Comparison of ENCODE assay signal across 9 cellular contexts in genomic region chr3:17894434-17895060, GRCh38.
DNase-seq lines count a peak whose midpoint lies in the region; ATAC-seq and TF ChIP-seq lines count a peak whose summit lies in the region.
"Had no signal": no experiment of that assay in that cellular context is flagged by ENCODE, and none has a peak within 500 bp of the region (broad histone marks: within the 10 kb centered on the region; RNA-seq: fewer than 3 reads in every experiment).

No MANE protein-coding gene starts in this region.

- H3K27ac Mint-ChIP-seq in CD4-positive, alpha-beta T cell = no peak overlapping the region
- no peak overlapping the region for H3K27ac Mint-ChIP-seq in WTC11

- no peaks in the 10 kb centered on the region for H3K4me1 ChIP-seq in foreskin keratinocyte
- H3K4me1 ChIP-seq in adrenal gland (replicated peaks in 1 of 2) = no peaks in the 10 kb centered on the region

- intact Hi-C loops in CD4-positive, alpha-beta T cell (cut with DNase I, micrococcal nuclease) = loop anchor here (5.0 to 10.0 kb wide), 2 partner anchors 870 to 1093 kb away; no protein-coding TSS in a partner anchor
- intact Hi-C loops in adrenal gland (cut with DNase I) = no loop called here

- WGBS in adrenal gland, 4 donors = 8 to 38% (median 33%) methylated on average over 1 of the region's 1 CpG

- no peaks in the 10 kb centered on the region for H3K27me3 Mint-ChIP-seq in CD4-positive, alpha-beta T cell
- no peaks in the 10 kb centered on the region for H3K27me3 Mint-ChIP-seq in WTC11 (ENCODE audit: low read depth)

- no peak for TF ChIP-seq CTCF in CD4-positive, alpha-beta T cell (IDR thresholded peaks at IDR 0.05)
- TF ChIP-seq CTCF in WTC11 (IDR thresholded peaks at IDR 0.05) (peak; percentile 73), foreskin keratinocyte (conservative IDR thresholded peaks at IDR 0.05) (peak; percentile 84), adrenal gland (IDR thresholded peaks at IDR 0.05) (no peak)

- no peaks in the 10 kb centered on the region for H3K27me3 ChIP-seq in CD4-positive, alpha-beta T cell (ENCODE audit: control insufficient read depth, insufficient read depth, low read length)
- no peaks in the 10 kb centered on the region for H3K27me3 ChIP-seq in foreskin keratinocyte
- H3K27me3 ChIP-seq in adrenal gland = no peaks in the 10 kb centered on the region

- H3K9me3 ChIP-seq in CD4-positive, alpha-beta T cell (ENCODE audit: control insufficient read depth, low read length) = no peaks in the 10 kb centered on the region
- peaks cover 5% of the 10 kb centered on the region for H3K9me3 ChIP-seq in KOPT-K1 (ENCODE audit: insufficient read depth, low read length, poor library complexity, severe bottlenecking)
- no peaks in the 10 kb centered on the region for H3K9me3 ChIP-seq in adrenal gland (replicated peaks in 1 of 3)

- H3K4me3 ChIP-seq in adrenal gland = no peak overlapping the region
- H3K4me3 ChIP-seq: SK-N-MC had no signal

- H3K4me1 Mint-ChIP-seq in CD4-positive, alpha-beta T cell (ENCODE audit: low read depth) = no peaks in the 10 kb centered on the region
- peaks cover 12% of the 10 kb centered on the region for H3K4me1 Mint-ChIP-seq in WTC11

- CTCF ChIA-PET in CD4-positive, alpha-beta T cell (lab: Charles Lee) = interaction anchor here (0.6 kb wide), 1 partner anchor 1136 kb away, joined by 3 read pairs; no protein-coding TSS in a partner anchor
- CTCF ChIA-PET in WTC11 (lab: Charles Lee) = interaction anchor here (0.6 to 2.9 kb wide), 41 partner anchors 9 to 1097 kb away, joined by 3 to 28 read pairs (median 4); no protein-coding TSS in a partner anchor

- POLR2A ChIA-PET in CD4-positive, alpha-beta T cell (lab: Charles Lee) = no interaction called here
- POLR2A ChIA-PET in WTC11 (lab: Charles Lee) = no interaction called here

- H3K4me3 Mint-ChIP-seq in CD4-positive, alpha-beta T cell = no peak overlapping the region
- no peak overlapping the region for H3K4me3 Mint-ChIP-seq in WTC11

- no peaks in the 10 kb centered on the region for H3K36me3 Mint-ChIP-seq in CD4-positive, alpha-beta T cell (ENCODE audit: low read depth)
- H3K36me3 Mint-ChIP-seq in WTC11 = peaks cover 5% of the 10 kb centered on the region

- ATAC-seq in CD4-positive, alpha-beta T cell (ENCODE audit: poor library complexity) = peak; percentile 39
- ATAC-seq in GM19043 (IDR thresholded peaks at IDR 0.05; ENCODE audit: low read depth, unreplicated experiment) (peak; percentile 76), WTC11 (peak; percentile 97), foreskin keratinocyte (peak; percentile 70)

- DNase-seq in CD4-positive, alpha-beta T cell = peak in 6 of 10 experiments; percentile 6 to 36 (median 12)
- DNase-seq in WTC11 (ENCODE audit: low spot score) (peak; percentile 75), foreskin keratinocyte (peak in 1 of 2 donors; percentile 60), adrenal gland (no peak), germinal center (ENCODE audit: low spot score) (no peak)
- peak in 2 of 3 donors; percentile 1 to 6 for DNase-seq in stimulated activated CD4-positive, alpha-beta T cell treated with anti-CD3 and anti-CD28 coated beads, TNF-alpha, amount 100 ng/mL, for 1 hour (ENCODE audit: low read depth in 3 of 3, low spot score in 1 of 3)

- H3K9me3 Mint-ChIP-seq in CD4-positive, alpha-beta T cell = peaks cover 8% of the 10 kb centered on the region
- peaks cover 5% of the 10 kb centered on the region for H3K9me3 Mint-ChIP-seq in WTC11

- no peak overlapping the region for H3K27ac ChIP-seq in CD4-positive, alpha-beta T cell (ENCODE audit: low read depth, low read length)
- H3K27ac ChIP-seq in KOPT-K1 (ENCODE audit: low read depth, low read length, poor library complexity, severe bottlenecking) = peak overlapping the region; percentile 75
- H3K27ac ChIP-seq in foreskin keratinocyte = no peak overlapping the region
- H3K27ac ChIP-seq in adrenal gland = no peak overlapping the region
- H3K27ac ChIP-seq: SK-N-MC had no signal

- no peaks in the 10 kb centered on the region for H3K36me3 ChIP-seq in KOPT-K1 (ENCODE audit: insufficient read depth, low read length)
- H3K36me3 ChIP-seq in adrenal gland (replicated peaks in 1 of 2) = no peaks in the 10 kb centered on the region

- no peak for TF ChIP-seq POLR2A in adrenal gland (IDR thresholded peaks at IDR 0.05)

TF ChIP-seq in WTC11, 78 proteins besides CTCF, POLR2A, EP300 and RAD21:
- TF ChIP-seq SMAD3 (CRISPR knock-in tag; IDR thresholded peaks at IDR 0.05; ENCODE audit: borderline replicate concordance) = no peak

Comparison
In these comparisons a context has a peak if more than half of its experiments do, and no peak if none do; other contexts are left out.
1. ATAC-seq: peak in every context shown above with its lines; median percentile 97 in WTC11; 76 in GM19043; 70 in foreskin keratinocyte; 39 in CD4-positive, alpha-beta T cell.
2. DNase-seq: peak in CD4-positive, alpha-beta T cell (6 of 10), WTC11 (single experiment) and stimulated activated CD4-positive, alpha-beta T cell treated with anti-CD3 and anti-CD28 coated beads, TNF-alpha, amount 100 ng/mL, for 1 hour (2 of 3); none in adrenal gland (0 of 7) and germinal center (single experiment).
3. CTCF ChIP-seq: peak in WTC11 (single experiment) and foreskin keratinocyte (single experiment); none in CD4-positive, alpha-beta T cell (single experiment) and adrenal gland (0 of 6).
4. intact Hi-C loops: an anchor here in CD4-positive, alpha-beta T cell (5.0 to 10.0 kb wide); none called in adrenal gland.